22 cellular contexts compared by ENCODE assay signal in the genomic region with DNA sequence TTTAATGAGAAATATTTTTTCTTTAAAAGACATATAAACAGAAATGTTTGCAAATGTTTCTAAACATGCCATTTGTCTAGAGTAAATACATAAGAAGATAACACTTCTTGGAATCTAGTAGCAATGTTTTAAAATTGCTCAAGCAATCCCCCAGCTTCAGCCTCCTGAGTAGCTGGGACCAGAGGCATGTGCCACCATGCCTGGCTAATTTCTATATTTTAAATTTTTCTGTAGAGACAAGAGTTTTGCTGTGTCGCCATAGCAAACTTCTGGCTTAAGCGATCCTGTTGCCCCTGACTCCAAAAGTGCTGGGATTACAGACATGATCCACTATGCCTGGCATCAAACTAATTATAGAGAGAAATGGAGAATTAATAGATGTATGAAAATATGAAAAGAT.
"Had no signal": no experiment of that assay in that cellular context is flagged by ENCODE, and none has a peak within 500 bp of the region (broad histone marks: within the 10 kb centered on the region; RNA-seq: fewer than 3 reads in every experiment).

No MANE protein-coding gene starts in this region.

- H3K27me3 ChIP-seq: foreskin keratinocyte, stomach, testis, upper lobe of left lung had no signal

- ATAC-seq: activated T-cell treated with anti-CD3 and anti-CD28 coated beads, Interleukin-2, amount 50 U/mL, for 4 hours; foreskin keratinocyte; left colon; naive thymus-derived CD8-positive, alpha-beta T cell; stimulated activated memory B cell treated with anti-CD40 and anti-IgM and Interleukin-4, amounts not matched to agents 10 μg/mL and 1 μg/mL and 100 μg/mL, for 72 hours had no signal

- H3K9me3 Mint-ChIP-seq: activated B cell treated with CpG ODN at 0.5 μM for 24 hours; activated T-cell treated with anti-CD3 and anti-CD28 coated beads, Interleukin-2, amount 50 U/mL, for 4 hours; activated T-helper 2 cell treated with anti-CD3 and anti-CD28 coated beads, Interferon-gamma antibody, Interleukin-2, Interleukin-4, amounts not matched to agents 10 μg/mL and 5 μg/mL and 100 μg/mL, durations not matched to agents 14 hours and 24 hours and 36 hours; naive thymus-derived CD8-positive, alpha-beta T cell; stimulated activated memory B cell treated with anti-CD40 and anti-IgM and Interleukin-4, amounts not matched to agents 10 μg/mL and 1 μg/mL and 100 μg/mL, for 72 hours had no signal

- H3K36me3 Mint-ChIP-seq: activated naive CD8-positive, alpha-beta T cell; naive thymus-derived CD8-positive, alpha-beta T cell; stimulated activated memory B cell treated with anti-CD40 and anti-IgM and Interleukin-4, amounts not matched to agents 10 μg/mL and 1 μg/mL and 100 μg/mL, for 72 hours had no signal

- DNase-seq: activated B cell treated with CpG ODN at 0.5 μM for 24 hours; activated CD4-positive, alpha-beta T cell treated with anti-CD3 and anti-CD28 coated beads for 4 hours; activated CD4-positive, alpha-beta T cell treated with anti-CD3 and anti-CD28 coated beads, Interleukin-2, amount 50 U/mL, for 48 hours; activated CD8-positive, alpha-beta memory T cell treated with anti-CD3 and anti-CD28 coated beads, Interleukin-2, amount 50 U/mL, for 48 hours; activated naive CD4-positive, alpha-beta T cell; activated T-cell treated with anti-CD3 and anti-CD28 coated beads, Interleukin-2, amount 50 U/mL, for 4 hours; effector CD4-positive, alpha-beta T cell; foreskin keratinocyte; left colon; naive thymus-derived CD8-positive, alpha-beta T cell; right cardiac atrium; stimulated activated CD4-positive, alpha-beta T cell treated with anti-CD3 and anti-CD28 coated beads, Interleukin-15, amount 100 ng/mL, for 24 hours; stomach; T1000; testis; upper lobe of left lung had no signal

- H3K4me1 ChIP-seq: foreskin keratinocyte, parathyroid adenoma, stomach had no signal

- H3K79me2 ChIP-seq: parathyroid adenoma had no signal

- H3K27me3 Mint-ChIP-seq: activated B cell treated with CpG ODN at 0.5 μM for 24 hours; stimulated activated memory B cell treated with anti-CD40 and anti-IgM and Interleukin-4, amounts not matched to agents 10 μg/mL and 1 μg/mL and 100 μg/mL, for 72 hours had no signal

- H3K4me3 ChIP-seq: coronary artery, skin epidermis, stomach, testis, upper lobe of left lung had no signal

- H3K36me3 ChIP-seq: stomach, upper lobe of left lung had no signal

- H3K27ac Mint-ChIP-seq: activated B cell treated with CpG ODN at 0.5 μM for 24 hours; activated naive CD8-positive, alpha-beta T cell; activated T-helper 2 cell treated with anti-CD3 and anti-CD28 coated beads, Interferon-gamma antibody, Interleukin-2, Interleukin-4, amounts not matched to agents 10 μg/mL and 5 μg/mL and 100 μg/mL, durations not matched to agents 14 hours and 24 hours and 36 hours; naive thymus-derived CD8-positive, alpha-beta T cell; stimulated activated memory B cell treated with anti-CD40 and anti-IgM and Interleukin-4, amounts not matched to agents 10 μg/mL and 1 μg/mL and 100 μg/mL, for 72 hours had no signal

- H3K27ac ChIP-seq: foreskin keratinocyte, parathyroid adenoma, testis had no signal

- H3K4me1 Mint-ChIP-seq: stimulated activated memory B cell treated with anti-CD40 and anti-IgM and Interleukin-4, amounts not matched to agents 10 μg/mL and 1 μg/mL and 100 μg/mL, for 72 hours had no signal

- H3K4me3 Mint-ChIP-seq: activated B cell treated with CpG ODN at 0.5 μM for 24 hours; activated naive CD8-positive, alpha-beta T cell; activated T-cell treated with anti-CD3 and anti-CD28 coated beads, Interleukin-2, amount 50 U/mL, for 4 hours; naive thymus-derived CD8-positive, alpha-beta T cell; stimulated activated memory B cell treated with anti-CD40 and anti-IgM and Interleukin-4, amounts not matched to agents 10 μg/mL and 1 μg/mL and 100 μg/mL, for 72 hours had no signal

- H2AFZ ChIP-seq: parathyroid adenoma had no signal

- H3K9me3 ChIP-seq: stomach, testis, upper lobe of left lung had no signal
